Comparison of ENCODE assay signal across 8 cellular contexts in the genomic region with DNA sequence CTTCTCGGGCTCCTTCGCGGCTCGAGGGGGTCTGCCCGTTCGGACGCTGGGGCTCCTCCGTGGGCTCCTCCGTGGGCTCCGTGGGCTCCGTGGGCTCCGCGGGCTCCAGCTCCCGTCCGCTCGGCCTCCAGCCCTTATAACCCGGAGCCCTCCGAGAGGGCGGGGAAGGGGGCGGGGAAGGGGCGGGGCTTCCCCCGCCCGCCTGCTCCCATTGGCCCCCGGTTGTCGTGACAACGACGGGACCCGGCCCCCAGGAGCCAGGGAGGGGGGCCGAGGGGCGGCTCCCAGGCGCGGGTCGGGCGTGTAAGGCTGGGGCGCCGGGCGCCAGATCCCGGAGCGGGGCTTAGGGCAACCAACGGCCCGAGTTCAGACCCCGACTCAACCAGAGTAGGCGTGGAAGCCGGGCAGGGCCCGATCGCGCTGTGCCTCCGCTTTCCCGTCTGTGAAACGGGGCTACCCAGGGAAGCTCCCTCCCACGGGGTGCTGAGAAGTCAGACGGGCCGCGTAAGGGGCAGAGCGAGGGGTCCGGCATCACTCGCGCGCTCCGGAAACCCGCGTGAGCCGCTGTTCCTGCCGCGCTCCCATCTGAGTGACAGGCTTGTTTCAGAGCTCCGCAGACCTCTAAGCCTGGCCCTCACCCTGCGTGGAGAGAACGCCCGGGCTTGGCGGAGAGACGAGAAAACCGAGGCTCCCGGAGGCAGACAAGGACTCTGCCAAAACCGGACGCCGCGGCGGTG. TPM values are rescaled to one million over a fixed set of nuclear protein-coding genes. Genes with fewer than 3 reads are reported as not detected.
A peak's percentile ranks its signal among the peaks of the same experiment; 100 is the strongest.
DNase-seq lines count a peak whose midpoint lies in the region; ATAC-seq and TF ChIP-seq lines count a peak whose summit lies in the region.

A gene (minus strand): TSS at position 111 of the 737 bp plus-strand sequence. CDS start 119 bp downstream, outside the sequence.

- H3K4me3 ChIP-seq in lower leg skin (ENCODE audit: low read depth, poor library complexity, severe bottlenecking) = peak within 1 kb of the TSS; percentile 44

- peaks cover 47% of the 10 kb centered on the region for H3K27me3 Mint-ChIP-seq in activated CD8-positive, alpha-beta T cell treated with anti-CD3 and anti-CD28 coated beads, Interleukin-2, amount 10 ng/mL, durations not matched to agents 7 days and 5 days (ENCODE audit: low read depth)

- peak; percentile 81 for ATAC-seq in HG02588 (IDR thresholded peaks at IDR 0.05; ENCODE audit: unreplicated experiment)
- peak; percentile 83 for ATAC-seq in activated CD8-positive, alpha-beta T cell treated with anti-CD3 and anti-CD28 coated beads, Interleukin-2, amount 10 ng/mL, durations not matched to agents 7 days and 5 days

- H3K4me1 Mint-ChIP-seq in activated CD8-positive, alpha-beta T cell treated with anti-CD3 and anti-CD28 coated beads, Interleukin-2, amount 10 ng/mL, durations not matched to agents 7 days and 5 days (ENCODE audit: low read depth) = peaks cover 6% of the 10 kb centered on the region

- H3K36me3 Mint-ChIP-seq in activated CD8-positive, alpha-beta T cell treated with anti-CD3 and anti-CD28 coated beads, Interleukin-2, amount 10 ng/mL, durations not matched to agents 7 days and 5 days (ENCODE audit: low read depth) = no peaks in the 10 kb centered on the region

- 0% methylated on average over 17 of the region's 78 CpGs; no CpG with 5 or more reads in 1 of the 2 donors for WGBS in lower leg skin, 2 donors

- H3K9me3 Mint-ChIP-seq in activated CD8-positive, alpha-beta T cell treated with anti-CD3 and anti-CD28 coated beads, Interleukin-2, amount 10 ng/mL, durations not matched to agents 7 days and 5 days (ENCODE audit: insufficient read depth) = no peaks in the 10 kb centered on the region

- no peak for TF ChIP-seq POLR2A in lower leg skin (IDR thresholded peaks at IDR 0.05)

- no peak within 1 kb of the TSS for H3K27ac Mint-ChIP-seq in activated CD8-positive, alpha-beta T cell treated with anti-CD3 and anti-CD28 coated beads, Interleukin-2, amount 10 ng/mL, durations not matched to agents 7 days and 5 days

- intact Hi-C loops in lower leg skin (cut with DNase I; ENCODE audit: low total_unique reads) = no loop called here

- no peak for TF ChIP-seq CTCF in lower leg skin (IDR thresholded peaks at IDR 0.05)

- DNase-seq in GDM1 (lab: John Stamatoyannopoulos, UW) (peak; percentile 16), NCI-H2196 treated with DMSO at 0.1 percent for 48 hours (lab: John Stamatoyannopoulos, UW; ENCODE audit: unreplicated experiment) (peak; percentile 66), ecto neural progenitor cell (ENCODE audit: low spot score) (peak; percentile 92), lower leg skin (ENCODE audit: low spot score in 2 of 2) (peak; percentile 71 to 96), SKM-1 (lab: John Stamatoyannopoulos, UW; ENCODE audit: unreplicated experiment) (no peak)
- DNase-seq in activated CD8-positive, alpha-beta T cell treated with anti-CD3 and anti-CD28 coated beads, Interleukin-2, amount 10 ng/mL, durations not matched to agents 7 days and 5 days = peak; percentile 57
- peak; percentile 70 for DNase-seq in stimulated activated CD4-positive, alpha-beta T cell treated with anti-CD3 and anti-CD28 coated beads, Interleukin-4, amount 100 ng/mL, for 24 hours

- CTCF ChIA-PET in activated CD8-positive, alpha-beta T cell treated with anti-CD3 and anti-CD28 coated beads, Interleukin-2, amount 10 ng/mL, durations not matched to agents 7 days and 5 days (lab: Charles Lee) = interaction anchor here (0.9 kb wide), 1 partner anchor 25 kb away, joined by 3 read pairs; no protein-coding TSS in a partner anchor

- POLR2A ChIA-PET in activated CD8-positive, alpha-beta T cell treated with anti-CD3 and anti-CD28 coated beads, Interleukin-2, amount 10 ng/mL, durations not matched to agents 7 days and 5 days (lab: Charles Lee) = no interaction called here

- H3K4me3 Mint-ChIP-seq in activated CD8-positive, alpha-beta T cell treated with anti-CD3 and anti-CD28 coated beads, Interleukin-2, amount 10 ng/mL, durations not matched to agents 7 days and 5 days = peak within 1 kb of the TSS; percentile 60

RNA-seq across cellular contexts. Expression of the gene that starts here (rescaled TPM):
- under 1 TPM in 1 of 2 experiments, not detected in 1; 0.13 TPM for total RNA-seq in activated CD8-positive, alpha-beta T cell treated with anti-CD3 and anti-CD28 coated beads, Interleukin-2, amount 10 ng/mL, durations not matched to agents 7 days and 5 days
- total RNA-seq in lower leg skin = 1 to 10 TPM; 2.5 to 8.4 (median 3.8) TPM

Comparison
In these comparisons a context has a peak if more than half of its experiments do, and no peak if none do; other contexts are left out.
1. Peak in DNase-seq and ATAC-seq in activated CD8-positive, alpha-beta T cell treated with anti-CD3 and anti-CD28 coated beads, Interleukin-2, amount 10 ng/mL, durations not matched to agents 7 days and 5 days; RNA of the gene not detected or under 1 TPM.